Comparison of ENCODE assay signal across 1 cellular context in genomic region chr14:89359477-89360222, GRCh38.
TF ChIP-seq lines count a peak whose summit lies in the region.

No MANE protein-coding gene starts in this region.

TF ChIP-seq in HepG2, 621 proteins besides CTCF, POLR2A, EP300 and RAD21:
- TF ChIP-seq, protein P1, sequence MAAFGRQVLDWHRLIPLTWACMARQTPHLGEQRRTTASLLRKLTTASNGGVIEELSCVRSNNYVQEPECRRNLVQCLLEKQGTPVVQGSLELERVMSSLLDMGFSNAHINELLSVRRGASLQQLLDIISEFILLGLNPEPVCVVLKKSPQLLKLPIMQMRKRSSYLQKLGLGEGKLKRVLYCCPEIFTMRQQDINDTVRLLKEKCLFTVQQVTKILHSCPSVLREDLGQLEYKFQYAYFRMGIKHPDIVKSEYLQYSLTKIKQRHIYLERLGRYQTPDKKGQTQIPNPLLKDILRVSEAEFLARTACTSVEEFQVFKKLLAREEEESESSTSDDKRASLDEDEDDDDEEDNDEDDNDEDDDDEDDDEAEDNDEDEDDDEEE (CRISPR knock-in tag; IDR thresholded peaks at IDR 0.05) = no peak
- TF ChIP-seq RARA (CRISPR knock-in tag; IDR thresholded peaks at IDR 0.05) = no peak
- TF ChIP-seq RBM22 (optimal IDR thresholded peaks at IDR 0.05; ENCODE audit: low read length) = peak; percentile 82
